Comparison of ENCODE assay signal across 10 cellular contexts in the genomic region with DNA sequence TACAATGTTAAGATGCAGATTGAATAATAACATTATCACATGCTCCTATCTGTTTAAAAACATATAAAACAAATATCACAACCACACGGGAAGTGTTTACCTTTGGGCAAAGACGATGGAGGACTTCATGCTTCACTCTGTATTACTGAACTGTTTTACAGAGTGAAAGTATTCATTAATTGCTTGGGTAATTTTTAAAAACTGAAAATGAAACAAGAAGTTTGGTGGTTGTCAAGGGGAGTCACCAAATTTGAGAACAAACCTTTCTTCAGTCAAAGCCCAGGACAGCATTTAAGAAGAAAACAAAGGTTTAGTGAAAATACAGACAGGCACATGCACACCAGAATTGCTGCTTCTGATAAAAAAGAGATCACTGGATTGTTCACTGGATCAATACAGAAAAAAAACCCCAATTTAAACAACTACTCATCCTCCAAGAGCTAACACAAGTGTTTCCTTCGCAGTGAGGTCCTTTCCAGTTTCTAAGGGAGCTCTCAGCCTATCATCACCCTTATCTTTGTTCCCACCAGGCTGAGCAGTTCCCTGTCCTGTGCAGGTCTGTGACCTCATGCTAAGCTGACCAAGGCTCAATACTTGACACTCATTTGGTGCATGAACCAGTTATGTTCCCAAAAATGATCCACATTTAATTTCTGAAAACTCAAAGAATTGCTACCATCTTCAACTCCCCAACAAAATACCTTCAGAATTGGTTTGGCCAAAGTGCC. TPM values are rescaled to one million over a fixed set of nuclear protein-coding genes. Genes with fewer than 3 reads are reported as not detected.
DNase-seq lines count a peak whose midpoint lies in the region; ATAC-seq and TF ChIP-seq lines count a peak whose summit lies in the region.
"Had no signal": no experiment of that assay in that cellular context is flagged by ENCODE, and none has a peak within 500 bp of the region (broad histone marks: within the 10 kb centered on the region; RNA-seq: fewer than 3 reads in every experiment).

No MANE protein-coding gene starts in this region.

- no peaks in the 10 kb centered on the region for H3K79me2 ChIP-seq in mammary epithelial cell (ENCODE audit: insufficient read depth, low read length)
- H3K79me2 ChIP-seq: parathyroid adenoma had no signal

- CTCF ChIA-PET in mammary epithelial cell (lab: Charles Lee; ENCODE audit: low non-redundant PET) = interaction anchor here (0.6 to 0.7 kb wide), 2 partner anchors 63 to 100 kb away, joined by 3 to 8 read pairs; no protein-coding TSS in a partner anchor

- DNase-seq in germinal center (ENCODE audit: low spot score) (peak; percentile 50), ovary (no peak), Ammon's horn (ENCODE audit: low spot score) (no peak), mammary epithelial cell (no peak)
- DNase-seq: KG1 had no signal

- H3K9me3 ChIP-seq in ovary (no peaks in the 10 kb centered on the region), mammary epithelial cell (replicated peaks; ENCODE audit: insufficient read depth, low read length) (no peaks in the 10 kb centered on the region)

- dilution Hi-C loops in mammary epithelial cell (cut with HindIII; ENCODE audit: low sequenced_read_pairs) = no loop called here

- TF ChIP-seq POLR2A in ovary (IDR thresholded peaks at IDR 0.05) = no peak

- no peak overlapping the region for H2AFZ ChIP-seq in mammary epithelial cell (ENCODE audit: low read depth, low read length)
- H2AFZ ChIP-seq: parathyroid adenoma had no signal

- H3K36me3 ChIP-seq in ovary (no peaks in the 10 kb centered on the region), mammary epithelial cell (ENCODE audit: insufficient read depth, low read length) (no peaks in the 10 kb centered on the region)

- H3K4me2 ChIP-seq in mammary epithelial cell (ENCODE audit: insufficient read depth, low read depth, low read length) = no peak overlapping the region

- H3K27ac ChIP-seq in ovary = no peak overlapping the region
- H3K27ac ChIP-seq in mammary epithelial cell (ENCODE audit: insufficient read depth, low read depth, low read length) = no peak overlapping the region
- H3K27ac ChIP-seq: parathyroid adenoma, RWPE1 had no signal

- ATAC-seq in GM18873 (IDR thresholded peaks at IDR 0.05; ENCODE audit: low FRiP score, unreplicated experiment) (peak; percentile 85), GM21528 (IDR thresholded peaks at IDR 0.05; ENCODE audit: low FRiP score, unreplicated experiment) (peak; percentile 89), HG03342 (IDR thresholded peaks at IDR 0.05; ENCODE audit: unreplicated experiment) (peak; percentile 83)

- intact Hi-C loops in ovary (cut with DNase I) (no loop called here), mammary epithelial cell (cut with micrococcal nuclease) (no loop called here)

- in situ Hi-C loops in mammary epithelial cell (cut with MboI; ENCODE audit: low sequenced_read_pairs in 2 of 2) = no loop called here

- H3K27me3 ChIP-seq in ovary (no peaks in the 10 kb centered on the region), mammary epithelial cell (ENCODE audit: insufficient read depth, low read length) (no peaks in the 10 kb centered on the region)

- BruUV-seq in mammary epithelial cell (replicated peaks; lab: Mats Ljungman, UMichigan) = no TSS peak

- 80 to 89% (median 86%) methylated on average over 3 of the region's 3 CpGs for WGBS in ovary, 3 donors
- WGBS in mammary epithelial cell (ENCODE audit: low coverage, missing lambda C conversion rate) = 94% methylated on average over 3 of the region's 3 CpGs

- H3K4me3 ChIP-seq in ovary (no peak overlapping the region), mammary epithelial cell (replicated peaks in 1 of 3; ENCODE audit: insufficient read depth in 1 of 3, low read depth in 2 of 3, low read length in 3 of 3) (no peak overlapping the region)

- H3K4me1 ChIP-seq in ovary (ENCODE audit: insufficient read depth) (peaks cover 4% of the 10 kb centered on the region), mammary epithelial cell (ENCODE audit: insufficient read depth, low read length) (peaks cover under 1% of the 10 kb centered on the region)

- H3K9ac ChIP-seq in mammary epithelial cell (ENCODE audit: insufficient read depth, low read length) = no peak overlapping the region
- H3K9ac ChIP-seq: parathyroid adenoma had no signal

- TF ChIP-seq EP300 in ovary (IDR thresholded peaks at IDR 0.05) = no peak

- no peaks in the 10 kb centered on the region for H4K20me1 ChIP-seq in mammary epithelial cell (ENCODE audit: insufficient read depth, low read length)

- TF ChIP-seq CTCF in ovary (IDR thresholded peaks at IDR 0.05) (no peak), mammary epithelial cell (conservative IDR thresholded peaks at IDR 0.05 in 1 of 2, IDR thresholded peaks at IDR 0.05 in 1 of 2; ENCODE audit: extremely low read depth in 1 of 2, insufficient read depth in 1 of 2, low read depth in 1 of 2, low read length in 2 of 2) (no peak)

RNA-seq across cellular contexts. Expression of a gene that starts 8.8 kb away (rescaled TPM):
- total RNA-seq in ovary (10 to 100 TPM; 19.4 to 43.5 (median 23.4) TPM), mammary epithelial cell (10 to 100 TPM; 16.0 to 19.3 TPM)
- polyA plus RNA-seq in ovary (10 to 100 TPM; 15.7 to 23.2 TPM), mammary epithelial cell (13.7 TPM)
- 21.9 TPM for polyA minus RNA-seq in mammary epithelial cell
